10 cellular contexts compared by ENCODE assay signal in the genomic region with DNA sequence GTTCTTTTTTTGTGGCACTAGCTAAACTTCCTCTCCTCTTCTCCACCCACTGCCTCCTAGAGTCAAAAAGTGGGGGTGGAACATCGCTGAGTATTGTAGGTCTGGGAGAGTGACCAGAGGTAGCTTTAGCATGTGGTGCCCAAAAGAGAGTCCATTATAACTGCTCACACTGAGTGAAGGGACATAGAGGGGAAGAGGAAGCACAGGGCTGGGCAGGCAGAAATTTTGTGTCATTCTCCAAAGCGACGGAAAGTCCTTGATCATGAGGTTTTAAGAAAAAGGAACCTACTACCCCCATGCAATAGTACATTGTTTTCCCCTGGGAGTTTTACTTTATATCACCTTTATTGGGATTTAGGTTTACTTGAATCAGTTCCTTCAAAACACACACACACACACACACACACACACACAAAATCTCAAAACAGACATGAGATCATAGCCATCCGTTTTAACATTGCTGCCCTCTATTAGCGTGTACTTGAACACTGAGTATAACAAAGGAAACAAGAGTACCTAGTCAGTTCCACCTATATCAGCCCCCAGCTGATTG. TPM values are rescaled to one million over a fixed set of nuclear protein-coding genes. Genes with fewer than 3 reads are reported as not detected.
DNase-seq lines count a peak whose midpoint lies in the region; ATAC-seq, FAIRE-seq and TF ChIP-seq lines count a peak whose summit lies in the region.
"Had no signal": no experiment of that assay in that cellular context is flagged by ENCODE, and none has a peak within 500 bp of the region (broad histone marks: within the 10 kb centered on the region; RNA-seq: fewer than 3 reads in every experiment).

No MANE protein-coding gene starts in this region.

- H3K9me3 ChIP-seq in colonic mucosa = no peaks in the 10 kb centered on the region
- H3K9me3 ChIP-seq in pancreas = no peaks in the 10 kb centered on the region
- H3K9me3 ChIP-seq in tibial artery = no peaks in the 10 kb centered on the region

- DNase-seq in GF-D8 (lab: John Stamatoyannopoulos, UW) (peak; percentile 85), NOMO-1 (lab: John Stamatoyannopoulos, UW; ENCODE audit: unreplicated experiment in 2 of 2) (peak; percentile 60 to 78), colonic mucosa (no peak), pancreas (no peak), AG20443 (ENCODE audit: low spot score) (no peak), tibial artery (no peak), DMS79 treated with DMSO at 0.1 percent for 48 hours (lab: John Stamatoyannopoulos, UW) (no peak), HuH-7 (ENCODE audit: low spot score) (no peak)
- DNase-seq: mesendoderm, NCI-H2081 treated with DMSO at 0.1 percent for 48 hours had no signal

- peak in 3 of 4 donors; percentile 31 to 77 (median 48) for ATAC-seq in pancreas

- H3K9ac ChIP-seq in colonic mucosa (ENCODE audit: low read depth in 2 of 2, low read length in 2 of 2) = no peak overlapping the region

- peak overlapping the region; percentile 53 for H3K27ac ChIP-seq in colonic mucosa
- peak overlapping the region in 1 of 4 donors; percentile 17 for H3K27ac ChIP-seq in pancreas
- H3K27ac ChIP-seq in tibial artery = no peak overlapping the region

- H3K4me1 ChIP-seq in colonic mucosa = no peaks in the 10 kb centered on the region
- no peaks in the 10 kb centered on the region for H3K4me1 ChIP-seq in pancreas
- no peaks in the 10 kb centered on the region for H3K4me1 ChIP-seq in tibial artery

- no peak for TF ChIP-seq CTCF in colonic mucosa (IDR thresholded peaks at IDR 0.05)
- no peak for TF ChIP-seq CTCF in pancreas (IDR thresholded peaks at IDR 0.05)
- TF ChIP-seq CTCF in tibial artery (IDR thresholded peaks at IDR 0.05) = no peak

- no peak for FAIRE-seq in pancreas (lab: Jason Lieb, UNC)

- H3K36me3 ChIP-seq in colonic mucosa (no peaks in the 10 kb centered on the region), pancreas (no peaks in the 10 kb centered on the region), tibial artery (no peaks in the 10 kb centered on the region)

- intact Hi-C loops in colonic mucosa (cut with DNase I) (no loop called here), pancreas (cut with DNase I) (no loop called here), tibial artery (cut with DNase I; ENCODE audit: low total_unique reads) (no loop called here)

- 84 to 86% methylated on average over 5 of the region's 5 CpGs for WGBS in pancreas, 2 donors

- H3K4me3 ChIP-seq in colonic mucosa = no peak overlapping the region
- no peak overlapping the region for H3K4me3 ChIP-seq in pancreas
- H3K4me3 ChIP-seq in tibial artery = no peak overlapping the region

- H3K27me3 ChIP-seq in colonic mucosa (no peaks in the 10 kb centered on the region), pancreas (no peaks in the 10 kb centered on the region), tibial artery (no peaks in the 10 kb centered on the region)

RNA-seq across cellular contexts. Expression of a gene that starts 4.1 kb away (rescaled TPM):
- total RNA-seq in colonic mucosa (1 to 10 TPM; 1.3 to 3.0 TPM), pancreas (10 to 100 TPM in 1 of 6 donors, 1 to 10 TPM in 5; 2.3 to 13.2 (median 3.7) TPM)
- polyA plus RNA-seq in pancreas = under 1 TPM; 0.16 to 0.57 TPM

RNA-seq across cellular contexts. Expression of a gene that starts 52.1 kb away (rescaled TPM):
- total RNA-seq in colonic mucosa (1 to 10 TPM; 1.1 to 1.4 TPM), pancreas (under 1 TPM; 0.04 to 0.81 (median 0.26) TPM)
- under 1 TPM; 0.07 to 0.11 TPM for polyA plus RNA-seq in pancreas

Comparison
In these comparisons a context has a peak if more than half of its experiments do, and no peak if none do; other contexts are left out.
1. DNase-seq: peak in GF-D8 (single experiment) and NOMO-1 (2 of 2); none in colonic mucosa (single experiment), pancreas (0 of 6), AG20443 (single experiment), tibial artery (0 of 2), DMS79 treated with DMSO at 0.1 percent for 48 hours (single experiment) and HuH-7 (single experiment).